In the genomic region with DNA sequence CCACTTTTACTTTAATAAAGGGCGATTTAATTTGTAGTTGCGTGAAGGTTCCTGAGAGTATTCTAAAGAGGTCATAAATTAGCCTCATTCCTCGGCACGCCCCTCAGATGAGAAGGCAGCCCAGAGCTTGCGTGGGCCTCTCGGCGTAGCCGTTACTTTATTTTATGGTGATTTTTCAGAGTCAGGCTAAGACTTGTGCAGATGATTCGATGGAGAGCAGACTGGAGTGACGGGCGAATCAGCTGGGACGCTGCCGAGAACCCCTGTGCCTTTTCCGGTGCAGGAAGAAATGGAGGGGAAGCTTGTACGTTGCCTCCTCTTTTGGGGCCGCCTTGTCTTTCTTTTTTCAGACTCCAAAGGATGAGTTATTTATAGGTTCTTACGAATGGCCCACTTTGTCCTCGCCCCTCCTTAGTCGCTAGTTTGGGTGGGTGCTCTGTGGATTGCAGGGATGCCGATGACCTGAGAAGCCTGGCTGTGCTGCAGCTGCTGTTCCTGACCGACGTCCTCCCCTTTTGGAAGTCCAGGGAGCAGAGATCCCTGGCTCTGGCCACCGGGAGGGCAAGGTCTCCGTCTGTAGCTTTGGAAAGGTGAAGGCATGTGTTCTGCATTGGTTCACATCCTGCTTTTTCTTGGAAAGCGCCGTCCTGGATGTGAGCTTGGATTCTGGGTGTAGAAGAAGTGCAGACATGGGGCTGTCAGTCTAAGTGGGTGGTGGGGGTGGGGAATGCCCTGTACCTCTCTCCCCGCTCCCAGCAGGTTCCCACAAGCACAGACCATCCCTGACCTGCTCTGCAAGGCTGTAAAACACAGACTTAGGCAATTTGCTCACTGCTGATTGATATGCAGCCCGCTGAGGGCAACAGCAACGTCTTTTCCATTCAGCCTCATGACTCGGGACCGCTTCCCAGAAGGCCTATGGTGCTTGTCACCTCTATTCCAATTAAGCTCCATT, we compare ENCODE assay signal across 23 cellular contexts. TPM values are rescaled to one million over a fixed set of nuclear protein-coding genes. Genes with fewer than 3 reads are reported as not detected.
DNase-seq lines count a peak whose midpoint lies in the region; ATAC-seq, FAIRE-seq and TF ChIP-seq lines count a peak whose summit lies in the region.
"Had no signal": no experiment of that assay in that cellular context is flagged by ENCODE, and none has a peak within 500 bp of the region (broad histone marks: within the 10 kb centered on the region; RNA-seq: fewer than 3 reads in every experiment).

No MANE protein-coding gene starts in this region.

- no peak overlapping the region for H3K27ac Mint-ChIP-seq in CD14-positive monocyte
- H3K27ac Mint-ChIP-seq: activated CD8-positive, alpha-beta T cell treated with anti-CD3 and anti-CD28 coated beads for 36 hours; activated naive CD8-positive, alpha-beta T cell treated with anti-CD3 and anti-CD28 coated beads for 36 hours; activated T-cell treated with anti-CD3 and anti-CD28 coated beads, Interleukin-2, amount 50 U/mL, for 72 hours had no signal

- H3F3A ChIP-seq in PC-9 (ENCODE audit: insufficient read depth, low read depth) = peaks cover 31% of the 10 kb centered on the region; the same call in 1 of the 2 replicates

- no peaks in the 10 kb centered on the region for H3K9me3 ChIP-seq in PC-9 (ENCODE audit: insufficient read depth, low read depth)
- H3K9me3 ChIP-seq in kidney (ENCODE audit: control insufficient read depth in 1 of 2, low read length in 2 of 2) = no peaks in the 10 kb centered on the region
- H3K9me3 ChIP-seq: breast epithelium had no signal

- no peak overlapping the region for H3K9ac ChIP-seq in kidney (ENCODE audit: low read length in 2 of 2)

- no peaks in the 10 kb centered on the region for H3K27me3 ChIP-seq in PC-9 (ENCODE audit: insufficient read depth, low read depth)

- H3K4me2 ChIP-seq in PC-9 = no peak overlapping the region

- in situ Hi-C loops in GM13977 (cut with MboI; ENCODE audit: low pct_unique_long_range_greater_than_20kb, low sequenced_read_pairs, unreplicated experiment) = loop anchor here (25.0 kb wide), 1 partner anchor 511 kb away; no protein-coding TSS in a partner anchor

- no TSS peak for BruUV-seq in PC-9 (replicated peaks; lab: Mats Ljungman, UMichigan)

- H3K27ac ChIP-seq in PC-9 = 0 out of 2 replicates have a peak overlapping the region, but pooled peaks have one; percentile 9
- H3K27ac ChIP-seq in kidney (ENCODE audit: low read depth in 2 of 2, low read length in 2 of 2) = no peak overlapping the region
- H3K27ac ChIP-seq: breast epithelium, HL-60 had no signal

- DNase-seq in CD14-positive monocyte (ENCODE audit: low spot score) (peak; percentile 19), PC-9 (no peak), kidney (peak; percentile 43), sciatic nerve (ENCODE audit: low spot score) (peak; percentile 51), GM13977 (ENCODE audit: low spot score) (no peak), UCSD-AML1 (lab: John Stamatoyannopoulos, UW; ENCODE audit: unreplicated experiment) (no peak), NCI-H2081 (lab: John Stamatoyannopoulos, UW) (no peak)
- no peak for DNase-seq in activated CD4-positive, alpha-beta T cell treated with anti-CD3 and anti-CD28 coated beads for 4 hours
- DNase-seq: activated CD8-positive, alpha-beta T cell treated with anti-CD3 and anti-CD28 coated beads for 36 hours; activated naive CD8-positive, alpha-beta T cell treated with anti-CD3 and anti-CD28 coated beads for 36 hours; activated T-cell treated with anti-CD3 and anti-CD28 coated beads, Interleukin-2, amount 50 U/mL, for 72 hours; COR-L47; H9; NCI-H524; right cardiac atrium; SHP77; stimulated activated CD4-positive, alpha-beta T cell treated with anti-CD3 and anti-CD28 coated beads, Interleukin-1b, Interleukin-23, amount 100 ng/mL, for 48 hours; stimulated activated naive CD8-positive, alpha-beta T cell treated with anti-CD3 and anti-CD28 coated beads, Interleukin-15, amount 100 ng/mL, for 72 hours had no signal

- H3K4me1 Mint-ChIP-seq in CD14-positive monocyte = no peaks in the 10 kb centered on the region
- H3K4me1 Mint-ChIP-seq: activated naive CD8-positive, alpha-beta T cell treated with anti-CD3 and anti-CD28 coated beads for 36 hours; stimulated activated naive CD8-positive, alpha-beta T cell treated with anti-CD3 and anti-CD28 coated beads, Interleukin-15, amount 100 ng/mL, for 72 hours had no signal

- H3K9me2 ChIP-seq in PC-9 (ENCODE audit: insufficient read depth) = no peaks in the 10 kb centered on the region

- peaks cover 21% of the 10 kb centered on the region for H3K79me2 ChIP-seq in PC-9 (ENCODE audit: low read depth)

- peaks cover 14 to 22% (median 16%) of the 10 kb centered on the region in 3 donors for H3K27me3 Mint-ChIP-seq in CD14-positive monocyte (ENCODE audit: low read depth in 3 of 3)

- POLR2A ChIA-PET in PC-9 (lab: Charles Lee; ENCODE audit: unreplicated experiment) = no interaction called here

- no peak overlapping the region for H2AFZ ChIP-seq in PC-9

- no peaks in the 10 kb centered on the region for H3K36me3 ChIP-seq in PC-9 (ENCODE audit: low read depth)
- H3K36me3 ChIP-seq in kidney (ENCODE audit: control insufficient read depth in 1 of 2, insufficient read depth in 2 of 2, low read length in 2 of 2) = no peaks in the 10 kb centered on the region
- H3K36me3 ChIP-seq: breast epithelium had no signal

- ATAC-seq in sciatic nerve = peak; percentile 18
- ATAC-seq: activated CD8-positive, alpha-beta T cell treated with anti-CD3 and anti-CD28 coated beads for 36 hours; activated T-cell treated with anti-CD3 and anti-CD28 coated beads, Interleukin-2, amount 50 U/mL, for 72 hours; esophagus mucosa; right cardiac atrium; stimulated activated naive CD8-positive, alpha-beta T cell treated with anti-CD3 and anti-CD28 coated beads, Interleukin-15, amount 100 ng/mL, for 72 hours had no signal

- no peak overlapping the region for H3K4me3 ChIP-seq in PC-9
- H3K4me3 ChIP-seq in kidney (ENCODE audit: low read length in 2 of 2) = no peak overlapping the region
- H3K4me3 ChIP-seq: breast epithelium had no signal

- no peaks in the 10 kb centered on the region for H4K20me1 ChIP-seq in PC-9 (ENCODE audit: insufficient read depth)

- FAIRE-seq in kidney (lab: Jason Lieb, UNC) = no peak
- FAIRE-seq: urothelium cell line had no signal

- H3K4me3 Mint-ChIP-seq in CD14-positive monocyte = no peak overlapping the region
- H3K4me3 Mint-ChIP-seq: activated CD8-positive, alpha-beta T cell treated with anti-CD3 and anti-CD28 coated beads for 36 hours; activated naive CD8-positive, alpha-beta T cell treated with anti-CD3 and anti-CD28 coated beads for 36 hours; activated T-cell treated with anti-CD3 and anti-CD28 coated beads, Interleukin-2, amount 50 U/mL, for 72 hours; stimulated activated naive CD8-positive, alpha-beta T cell treated with anti-CD3 and anti-CD28 coated beads, Interleukin-15, amount 100 ng/mL, for 72 hours had no signal

- H3K36me3 Mint-ChIP-seq in CD14-positive monocyte = no peaks in the 10 kb centered on the region
- H3K36me3 Mint-ChIP-seq: activated naive CD8-positive, alpha-beta T cell treated with anti-CD3 and anti-CD28 coated beads for 36 hours had no signal

- intact Hi-C loops in CD14-positive monocyte (cut with micrococcal nuclease) (no loop called here), PC-9 (cut with micrococcal nuclease; ENCODE audit: unreplicated experiment) (no loop called here), kidney (cut with DNase I) (no loop called here), sciatic nerve (cut with DNase I) (no loop called here)

- CTCF ChIA-PET in PC-9 (lab: Charles Lee) = no interaction called here

- TF ChIP-seq CTCF in CD14-positive monocyte (IDR thresholded peaks at IDR 0.05) (no peak), PC-9 (conservative IDR thresholded peaks at IDR 0.05) (no peak), kidney (IDR thresholded peaks at IDR 0.05; ENCODE audit: borderline replicate concordance, extremely low read depth, insufficient read depth) (no peak), GM13977 (IDR thresholded peaks at IDR 0.05; ENCODE audit: extremely low read depth, insufficient read depth, missing control alignments) (no peak)

- H3K4me1 ChIP-seq in PC-9 (replicated peaks; ENCODE audit: insufficient read depth) = peaks cover 54% of the 10 kb centered on the region
- no peaks in the 10 kb centered on the region for H3K4me1 ChIP-seq in kidney (ENCODE audit: control insufficient read depth in 1 of 2, insufficient read depth in 1 of 2, low read depth in 1 of 2, low read length in 2 of 2)

- peaks cover 0 to 2% (median 0%) of the 10 kb centered on the region in 7 donors for H3K9me3 Mint-ChIP-seq in CD14-positive monocyte
- H3K9me3 Mint-ChIP-seq: activated CD8-positive, alpha-beta T cell treated with anti-CD3 and anti-CD28 coated beads for 36 hours; activated naive CD8-positive, alpha-beta T cell treated with anti-CD3 and anti-CD28 coated beads for 36 hours; activated T-cell treated with anti-CD3 and anti-CD28 coated beads, Interleukin-2, amount 50 U/mL, for 72 hours; H9; stimulated activated naive CD8-positive, alpha-beta T cell treated with anti-CD3 and anti-CD28 coated beads, Interleukin-15, amount 100 ng/mL, for 72 hours had no signal

RNA-seq across cellular contexts. Expression of a gene that starts 9.3 kb away (rescaled TPM):
- under 1 TPM in 1 of 2 donors, not detected in 1; 0.46 TPM for polyA plus RNA-seq in CD14-positive monocyte
- total RNA-seq in PC-9 (2021) = 20.7 and 25.8 TPM in 2 replicates
- total RNA-seq in kidney = 9.1 TPM
- 6.1 TPM for polyA plus RNA-seq in kidney (ENCODE audit: insufficient read depth, low read depth, low replicate concordance)
- 52.5 TPM for total RNA-seq in sciatic nerve
- total RNA-seq: activated naive CD8-positive, alpha-beta T cell treated with anti-CD3 and anti-CD28 coated beads for 36 hours; T-helper 1 cell treated with Interleukin-12 subunit alpha and Interleukin-12 subunit beta and Interleukin-4 antibody, amounts not matched to agents 30 ng/mL and 1 ng/mL, for 36 hours had no signal

Comparison
In these comparisons a context has a peak if more than half of its experiments do, and no peak if none do; other contexts are left out.
1. DNase-seq: peak in CD14-positive monocyte (single experiment), kidney (single experiment) and sciatic nerve (single experiment); none in PC-9 (0 of 2), GM13977 (single experiment), UCSD-AML1 (single experiment), NCI-H2081 (0 of 2) and activated CD4-positive, alpha-beta T cell treated with anti-CD3 and anti-CD28 coated beads for 4 hours (0 of 2).